10 cellular contexts compared by ENCODE assay signal in the genomic region with DNA sequence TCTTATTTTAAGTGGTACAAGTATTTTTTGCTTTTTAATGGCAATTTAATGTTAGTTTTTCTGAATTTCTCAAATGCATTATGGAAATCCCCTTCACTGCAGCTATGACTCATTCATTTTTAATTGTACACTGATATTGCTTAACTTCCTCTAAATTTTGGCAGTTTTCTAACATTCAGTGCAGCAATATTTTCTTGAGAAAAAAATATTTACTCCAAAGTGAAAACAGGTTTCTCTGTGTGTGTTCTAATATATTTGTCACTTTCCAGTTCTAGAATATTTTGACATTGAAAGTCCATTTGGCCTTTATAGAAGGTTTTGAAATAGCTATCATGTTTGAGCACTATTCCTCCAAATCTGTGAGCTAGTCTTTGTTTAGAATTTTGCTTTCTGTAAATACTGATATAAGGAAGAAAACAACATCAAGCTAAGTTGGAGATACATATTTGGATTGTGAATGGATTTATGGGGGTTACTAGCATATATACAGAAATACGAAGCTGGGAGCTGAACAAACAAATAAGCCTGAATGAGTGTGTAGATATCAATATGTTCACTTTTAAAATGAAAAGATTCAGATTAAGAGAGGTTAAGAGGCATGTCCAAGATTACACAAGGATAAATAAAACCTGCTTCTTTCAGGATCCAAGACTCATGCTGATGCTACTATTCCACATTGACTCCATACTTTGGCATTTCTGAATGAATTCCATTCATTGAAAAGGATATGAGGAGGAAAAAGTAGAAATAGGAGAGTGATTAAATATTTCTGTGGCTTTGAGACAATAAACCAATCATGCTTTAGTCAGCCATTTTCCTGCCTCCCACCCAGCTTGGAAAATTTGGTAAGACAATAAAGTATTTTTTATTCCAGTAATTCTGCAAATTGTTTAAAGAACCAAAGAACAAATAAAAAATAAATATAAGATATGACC. TPM values are rescaled to one million over a fixed set of nuclear protein-coding genes. Genes with fewer than 3 reads are reported as not detected.
DNase-seq lines count a peak whose midpoint lies in the region; ATAC-seq and TF ChIP-seq lines count a peak whose summit lies in the region.
"Had no signal": no experiment of that assay in that cellular context is flagged by ENCODE, and none has a peak within 500 bp of the region (broad histone marks: within the 10 kb centered on the region; RNA-seq: fewer than 3 reads in every experiment).

No MANE protein-coding gene starts in this region.

- TF ChIP-seq CTCF in upper lobe of right lung (IDR thresholded peaks at IDR 0.05) = no peak
- no peak for TF ChIP-seq CTCF in GM10266 (IDR thresholded peaks at IDR 0.05; ENCODE audit: control insufficient read depth, insufficient read depth, low read depth, missing control alignments)

- H3K36me3 ChIP-seq in BLaER1 treated with 17β-estradiol and CSF1 and Interleukin-3, amounts not matched to agents 10 nM and 100 nM = no peaks in the 10 kb centered on the region
- H3K36me3 ChIP-seq in muscle layer of duodenum (ENCODE audit: control insufficient read depth in 1 of 2, insufficient read depth in 2 of 2, low read length in 2 of 2) (no peaks in the 10 kb centered on the region), upper lobe of right lung (no peaks in the 10 kb centered on the region)
- H3K36me3 ChIP-seq: ovary had no signal

- peaks cover 0 to 38% (median 12%) of the 10 kb centered on the region in 10 experiments; a peak in 12 of 20 replicates for H3K4me1 ChIP-seq in BLaER1 treated with 17β-estradiol and CSF1 and Interleukin-3, amounts not matched to agents 10 nM and 100 nM
- H3K4me1 ChIP-seq in muscle layer of duodenum (ENCODE audit: control insufficient read depth in 1 of 2, insufficient read depth in 2 of 2, low read length in 2 of 2) (peaks cover 0 to 11% of the 10 kb centered on the region in 2 donors), upper lobe of right lung (peaks cover 13% of the 10 kb centered on the region)

- peak overlapping the region in 6 of 11 experiments; percentile 14 to 75 (median 62); a peak in 12 of 22 replicates for H3K4me2 ChIP-seq in BLaER1 treated with 17β-estradiol and CSF1 and Interleukin-3, amounts not matched to agents 10 nM and 100 nM

- no peak overlapping the region for H3K4me3 ChIP-seq in BLaER1 treated with 17β-estradiol and CSF1 and Interleukin-3, amounts not matched to agents 10 nM and 100 nM
- H3K4me3 ChIP-seq in muscle layer of duodenum (ENCODE audit: low read depth in 1 of 2, low read length in 2 of 2) = no peak overlapping the region
- no peak overlapping the region for H3K4me3 ChIP-seq in upper lobe of right lung
- H3K4me3 ChIP-seq: ovary had no signal

- no peaks in the 10 kb centered on the region for H4K20me1 ChIP-seq in BLaER1 treated with 17β-estradiol and CSF1 and Interleukin-3, amounts not matched to agents 10 nM and 100 nM

- H3K27ac ChIP-seq in BLaER1 treated with 17β-estradiol and CSF1 and Interleukin-3, amounts not matched to agents 10 nM and 100 nM = peak overlapping the region; percentile 11 to 92 (median 71); a peak in 20 of 22 replicates
- H3K27ac ChIP-seq in muscle layer of duodenum (ENCODE audit: low read length) (peak overlapping the region; percentile 51), upper lobe of right lung (no peak overlapping the region)
- H3K27ac ChIP-seq: ovary had no signal

- H3K9ac ChIP-seq in BLaER1 treated with 17β-estradiol and CSF1 and Interleukin-3, amounts not matched to agents 10 nM and 100 nM = peak overlapping the region in 6 of 11 experiments; percentile 19 to 59 (median 45); a peak in 9 of 22 replicates

- DNase-seq in MV-4-11 (lab: John Stamatoyannopoulos, UW) (peak; percentile 0), dermis blood vessel endothelial cell (peak; percentile 46), left lobe of liver (ENCODE audit: low spot score) (no peak), upper lobe of right lung (no peak), GM10266 (ENCODE audit: extremely low spot score) (no peak)
- DNase-seq in NK-92 treated with Interleukin-12 subunit alpha and Interleukin-12 subunit beta, amount 100 ng/mL, for 24 hours (lab: John Stamatoyannopoulos, UW) = no peak
- DNase-seq: ovary, T-cell had no signal

- intact Hi-C loops in upper lobe of right lung (cut with DNase I) = no loop called here

- no peak for ATAC-seq in left lobe of liver
- no peak for ATAC-seq in upper lobe of right lung
- ATAC-seq: T-cell had no signal

- H3K27me3 ChIP-seq in BLaER1 treated with 17β-estradiol and CSF1 and Interleukin-3, amounts not matched to agents 10 nM and 100 nM = no peaks in the 10 kb centered on the region
- H3K27me3 ChIP-seq in muscle layer of duodenum (ENCODE audit: low read depth, low read length) (no peaks in the 10 kb centered on the region), upper lobe of right lung (no peaks in the 10 kb centered on the region)
- H3K27me3 ChIP-seq: ovary had no signal

- H3K9me3 ChIP-seq in BLaER1 treated with 17β-estradiol and CSF1 and Interleukin-3, amounts not matched to agents 10 nM and 100 nM (replicated peaks in 1 of 11) = peaks cover 4 to 40% (median 12%) of the 10 kb centered on the region in 11 experiments; a peak in 12 of 22 replicates
- H3K9me3 ChIP-seq in muscle layer of duodenum (ENCODE audit: control insufficient read depth in 1 of 2, low read length in 2 of 2) (no peaks in the 10 kb centered on the region), upper lobe of right lung (no peaks in the 10 kb centered on the region)
- H3K9me3 ChIP-seq: ovary had no signal

RNA-seq across cellular contexts. Expression of a gene that starts 57.4 kb away (rescaled TPM):
- total RNA-seq in dermis blood vessel endothelial cell = 0.34 and 0.65 TPM in 2 replicates
- total RNA-seq in left lobe of liver = 0.63 TPM
- total RNA-seq in upper lobe of right lung = 181 TPM

Comparison
In these comparisons a context has a peak if more than half of its experiments do, and no peak if none do; other contexts are left out.
1. DNase-seq: peak in MV-4-11 (single experiment) and dermis blood vessel endothelial cell (single experiment); none in left lobe of liver (single experiment), upper lobe of right lung (single experiment), GM10266 (single experiment) and NK-92 treated with Interleukin-12 subunit alpha and Interleukin-12 subunit beta, amount 100 ng/mL, for 24 hours (single experiment).
2. RNA of a gene that starts 57.4 kb away (total RNA-seq): 181 TPM in upper lobe of right lung (single experiment); 0.63 TPM in left lobe of liver (single experiment) and 0.34 to 0.65 TPM in dermis blood vessel endothelial cell; every median in the first group is over 100 times any median in the second.